ENCODE assay signal across 1 cellular context in the genomic region with DNA sequence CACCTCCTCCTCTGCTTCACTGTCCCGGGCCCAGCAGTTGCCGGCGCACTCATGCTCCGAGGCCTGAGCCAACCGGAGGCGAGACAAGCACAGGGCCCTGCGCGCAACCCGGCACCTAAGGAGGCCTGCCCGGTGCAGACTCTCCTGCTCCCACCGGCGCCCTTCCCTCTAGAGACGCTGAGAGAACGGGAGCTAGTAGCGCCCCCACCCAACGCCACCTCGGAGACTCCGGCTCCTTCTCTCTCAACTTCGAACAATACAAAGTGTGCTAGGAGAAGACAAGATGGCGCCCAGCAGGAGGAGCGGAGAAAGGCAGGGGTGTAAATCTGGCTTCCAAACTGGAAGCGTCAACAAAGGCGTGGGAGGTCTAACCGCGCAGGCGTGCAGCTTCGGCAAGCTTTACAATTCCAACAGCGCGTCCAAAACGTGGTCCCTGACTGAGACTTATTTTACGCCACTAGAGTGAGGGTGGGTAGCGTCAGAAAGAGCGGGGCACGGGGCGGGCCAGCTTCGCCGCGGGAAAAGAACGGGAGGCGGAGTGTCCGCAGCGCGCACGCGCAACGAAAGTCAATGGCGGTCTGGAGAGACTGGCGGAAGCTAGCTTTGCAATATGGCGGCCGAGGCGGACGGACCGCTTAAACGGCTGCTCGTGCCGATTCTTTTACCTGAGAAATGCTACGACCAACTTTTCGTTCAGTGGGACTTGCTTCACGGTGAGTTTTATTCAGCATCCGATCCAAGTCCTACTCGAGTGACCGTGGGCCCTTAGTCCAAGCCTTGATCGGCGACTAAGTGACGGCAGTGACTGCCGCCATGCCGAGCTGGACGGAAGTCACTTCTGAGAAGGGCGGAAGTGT.
A peak's percentile ranks its signal among the peaks of the same experiment; 100 is the strongest.
TF ChIP-seq lines count a peak whose summit lies in the region.

A gene (plus strand): TSS at position 600 of the 857 bp plus-strand sequence. CDS start 11 bp downstream, at position 611.

TF ChIP-seq in HepG2, 621 proteins besides CTCF, POLR2A, EP300 and RAD21 (continued from another document and continues in another):
- TF ChIP-seq, protein P1, sequence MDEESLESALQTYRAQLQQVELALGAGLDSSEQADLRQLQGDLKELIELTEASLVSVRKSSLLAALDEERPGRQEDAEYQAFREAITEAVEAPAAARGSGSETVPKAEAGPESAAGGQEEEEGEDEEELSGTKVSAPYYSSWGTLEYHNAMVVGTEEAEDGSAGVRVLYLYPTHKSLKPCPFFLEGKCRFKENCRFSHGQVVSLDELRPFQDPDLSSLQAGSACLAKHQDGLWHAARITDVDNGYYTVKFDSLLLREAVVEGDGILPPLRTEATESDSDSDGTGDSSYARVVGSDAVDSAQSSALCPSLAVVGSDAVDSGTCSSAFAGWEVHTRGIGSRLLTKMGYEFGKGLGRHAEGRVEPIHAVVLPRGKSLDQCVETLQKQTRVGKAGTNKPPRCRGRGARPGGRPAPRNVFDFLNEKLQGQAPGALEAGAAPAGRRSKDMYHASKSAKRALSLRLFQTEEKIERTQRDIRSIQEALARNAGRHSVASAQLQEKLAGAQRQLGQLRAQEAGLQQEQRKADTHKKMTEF (CRISPR knock-in tag; IDR thresholded peaks at IDR 0.05): peak; percentile 60
- TF ChIP-seq GABPA (IDR thresholded peaks at IDR 0.05; ENCODE audit: low read depth, low read length): peak; percentile 77
- peak; percentile 97 for TF ChIP-seq GABPA (CRISPR knock-in tag; IDR thresholded peaks at IDR 0.05; ENCODE audit: low read depth)
- TF ChIP-seq PCBP2 (optimal IDR thresholded peaks at IDR 0.05; ENCODE audit: low read depth, low read length, poor library complexity, severe bottlenecking): no peak
- no peak for TF ChIP-seq RCOR2 (CRISPR knock-in tag; IDR thresholded peaks at IDR 0.05)
- peak; percentile 75 for TF ChIP-seq TBX2 (CRISPR knock-in tag; IDR thresholded peaks at IDR 0.05; ENCODE audit: borderline replicate concordance)
- TF ChIP-seq SP1 (IDR thresholded peaks at IDR 0.05): no peak
- TF ChIP-seq SP1 (CRISPR knock-in tag; IDR thresholded peaks at IDR 0.05): peak; percentile 60; the same call in 1 of the 2 replicates
- TF ChIP-seq ZNF510 (CRISPR knock-in tag; IDR thresholded peaks at IDR 0.05; ENCODE audit: low read depth): 0 out of 2 replicates have a peak, but pooled peaks have one; percentile 35
- 0 out of 2 replicates have a peak, but pooled peaks have one; percentile 65 for TF ChIP-seq ZNF180 (CRISPR knock-in tag; IDR thresholded peaks at IDR 0.05; ENCODE audit: borderline replicate concordance, low read depth)
- TF ChIP-seq CREM (IDR thresholded peaks at IDR 0.05): peak; percentile 75; the same call in 1 of the 2 replicates
- TF ChIP-seq CREM (CRISPR knock-in tag; IDR thresholded peaks at IDR 0.05): no peak
- no peak for TF ChIP-seq KLF9 (CRISPR knock-in tag; IDR thresholded peaks at IDR 0.05; ENCODE audit: low read depth)
- peak; percentile 79 for TF ChIP-seq KLF6 (CRISPR knock-in tag; IDR thresholded peaks at IDR 0.05)
- peak; percentile 94 for TF ChIP-seq MIER3 (CRISPR knock-in tag; IDR thresholded peaks at IDR 0.05; ENCODE audit: borderline replicate concordance)
- TF ChIP-seq, protein P2, sequence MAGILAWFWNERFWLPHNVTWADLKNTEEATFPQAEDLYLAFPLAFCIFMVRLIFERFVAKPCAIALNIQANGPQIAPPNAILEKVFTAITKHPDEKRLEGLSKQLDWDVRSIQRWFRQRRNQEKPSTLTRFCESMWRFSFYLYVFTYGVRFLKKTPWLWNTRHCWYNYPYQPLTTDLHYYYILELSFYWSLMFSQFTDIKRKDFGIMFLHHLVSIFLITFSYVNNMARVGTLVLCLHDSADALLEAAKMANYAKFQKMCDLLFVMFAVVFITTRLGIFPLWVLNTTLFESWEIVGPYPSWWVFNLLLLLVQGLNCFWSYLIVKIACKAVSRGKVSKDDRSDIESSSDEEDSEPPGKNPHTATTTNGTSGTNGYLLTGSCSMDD (CRISPR knock-in tag; IDR thresholded peaks at IDR 0.05): no peak
- TF ChIP-seq POLR2G (IDR thresholded peaks at IDR 0.05; ENCODE audit: low read depth, low read length): peak; percentile 98
- no peak for TF ChIP-seq ZSCAN12 (CRISPR knock-in tag; IDR thresholded peaks at IDR 0.05)
- TF ChIP-seq ZNF713 (CRISPR knock-in tag; IDR thresholded peaks at IDR 0.05): no peak
- TF ChIP-seq GFI1 (CRISPR knock-in tag; IDR thresholded peaks at IDR 0.05; ENCODE audit: borderline replicate concordance): peak; percentile 59; the same call in 1 of the 2 replicates
- TF ChIP-seq, protein P3, sequence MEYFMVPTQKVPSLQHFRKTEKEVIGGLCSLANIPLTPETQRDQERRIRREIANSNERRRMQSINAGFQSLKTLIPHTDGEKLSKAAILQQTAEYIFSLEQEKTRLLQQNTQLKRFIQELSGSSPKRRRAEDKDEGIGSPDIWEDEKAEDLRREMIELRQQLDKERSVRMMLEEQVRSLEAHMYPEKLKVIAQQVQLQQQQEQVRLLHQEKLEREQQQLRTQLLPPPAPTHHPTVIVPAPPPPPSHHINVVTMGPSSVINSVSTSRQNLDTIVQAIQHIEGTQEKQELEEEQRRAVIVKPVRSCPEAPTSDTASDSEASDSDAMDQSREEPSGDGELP (IDR thresholded peaks at IDR 0.05; ENCODE audit: borderline replicate concordance, low read depth): 0 out of 2 replicates have a peak, but pooled peaks have one; percentile 0
- TF ChIP-seq ZNF124 (CRISPR knock-in tag; IDR thresholded peaks at IDR 0.05): no peak
- no peak for TF ChIP-seq ZBTB1 (CRISPR knock-in tag; IDR thresholded peaks at IDR 0.05; ENCODE audit: borderline replicate concordance)
- no peak for TF ChIP-seq ZFP1 (CRISPR knock-in tag; IDR thresholded peaks at IDR 0.05)
- peak; percentile 66; the same call in 1 of the 2 replicates for TF ChIP-seq NR2C2 (CRISPR knock-in tag; IDR thresholded peaks at IDR 0.05; ENCODE audit: borderline replicate concordance)
- TF ChIP-seq, protein P4, sequence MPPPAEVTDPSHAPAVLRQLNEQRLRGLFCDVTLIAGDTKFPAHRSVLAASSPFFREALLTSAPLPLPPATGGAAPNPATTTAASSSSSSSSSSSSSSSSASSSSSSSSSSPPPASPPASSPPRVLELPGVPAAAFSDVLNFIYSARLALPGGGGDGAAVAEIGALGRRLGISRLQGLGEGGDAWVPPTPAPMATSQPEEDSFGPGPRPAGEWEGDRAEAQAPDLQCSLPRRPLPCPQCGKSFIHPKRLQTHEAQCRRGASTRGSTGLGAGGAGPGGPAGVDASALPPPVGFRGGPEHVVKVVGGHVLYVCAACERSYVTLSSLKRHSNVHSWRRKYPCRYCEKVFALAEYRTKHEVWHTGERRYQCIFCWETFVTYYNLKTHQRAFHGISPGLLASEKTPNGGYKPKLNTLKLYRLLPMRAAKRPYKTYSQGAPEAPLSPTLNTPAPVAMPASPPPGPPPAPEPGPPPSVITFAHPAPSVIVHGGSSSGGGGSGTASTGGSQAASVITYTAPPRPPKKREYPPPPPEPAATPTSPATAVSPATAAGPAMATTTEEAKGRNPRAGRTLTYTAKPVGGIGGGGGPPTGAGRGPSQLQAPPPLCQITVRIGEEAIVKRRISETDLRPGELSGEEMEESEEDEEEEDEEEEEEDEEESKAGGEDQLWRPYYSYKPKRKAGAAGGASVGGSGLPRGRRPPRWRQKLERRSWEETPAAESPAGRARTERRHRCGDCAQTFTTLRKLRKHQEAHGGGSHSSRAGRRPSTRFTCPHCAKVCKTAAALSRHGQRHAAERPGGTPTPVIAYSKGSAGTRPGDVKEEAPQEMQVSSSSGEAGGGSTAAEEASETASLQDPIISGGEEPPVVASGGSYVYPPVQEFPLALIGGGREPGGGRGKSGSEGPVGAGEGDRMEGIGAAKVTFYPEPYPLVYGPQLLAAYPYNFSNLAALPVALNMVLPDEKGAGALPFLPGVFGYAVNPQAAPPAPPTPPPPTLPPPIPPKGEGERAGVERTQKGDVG (CRISPR knock-in tag; IDR thresholded peaks at IDR 0.05; ENCODE audit: borderline replicate concordance): peak; percentile 54; the same call in 1 of the 2 replicates
- peak; percentile 68 for TF ChIP-seq ZNF883 (CRISPR knock-in tag; IDR thresholded peaks at IDR 0.05; ENCODE audit: not compliant biosample characterization)
- TF ChIP-seq ZNF17 (CRISPR knock-in tag; IDR thresholded peaks at IDR 0.05): 0 out of 2 replicates have a peak, but pooled peaks have one; percentile 65
- TF ChIP-seq, protein P5, sequence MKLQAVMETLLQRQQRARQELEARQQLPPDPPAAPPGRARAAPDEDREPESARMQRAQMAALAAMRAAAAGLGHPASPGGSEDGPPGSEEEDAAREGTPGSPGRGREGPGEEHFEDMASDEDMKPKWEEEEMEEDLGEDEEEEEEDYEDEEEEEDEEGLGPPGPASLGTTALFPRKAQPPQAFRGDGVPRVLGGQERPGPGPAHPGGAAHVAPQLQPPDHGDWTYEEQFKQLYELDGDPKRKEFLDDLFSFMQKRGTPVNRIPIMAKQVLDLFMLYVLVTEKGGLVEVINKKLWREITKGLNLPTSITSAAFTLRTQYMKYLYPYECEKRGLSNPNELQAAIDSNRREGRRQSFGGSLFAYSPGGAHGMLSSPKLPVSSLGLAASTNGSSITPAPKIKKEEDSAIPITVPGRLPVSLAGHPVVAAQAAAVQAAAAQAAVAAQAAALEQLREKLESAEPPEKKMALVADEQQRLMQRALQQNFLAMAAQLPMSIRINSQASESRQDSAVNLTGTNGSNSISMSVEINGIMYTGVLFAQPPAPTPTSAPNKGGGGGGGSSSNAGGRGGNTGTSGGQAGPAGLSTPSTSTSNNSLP (IDR thresholded peaks at IDR 0.05; ENCODE audit: low read depth, low read length): no peak
- no peak; the same call in 1 of the 2 replicates for TF ChIP-seq ZNF589 (CRISPR knock-in tag; conservative IDR thresholded peaks at IDR 0.05)
- TF ChIP-seq ZNF136 (CRISPR knock-in tag; IDR thresholded peaks at IDR 0.05; ENCODE audit: low read depth): peak; percentile 78; the same call in 1 of the 2 replicates
- no peak for TF ChIP-seq TEAD3 (CRISPR knock-in tag; optimal IDR thresholded peaks at IDR 0.05; ENCODE audit: borderline replicate concordance)
- 0 out of 2 replicates have a peak, but pooled peaks have one; percentile 17 for TF ChIP-seq ZNF678 (CRISPR knock-in tag; IDR thresholded peaks at IDR 0.05)
- peak; percentile 90 for TF ChIP-seq ZNF747 (CRISPR knock-in tag; IDR thresholded peaks at IDR 0.05; ENCODE audit: borderline replicate concordance)
- peak; percentile 66; the same call in 1 of the 2 replicates for TF ChIP-seq EED (CRISPR knock-in tag; IDR thresholded peaks at IDR 0.05)
- peak; percentile 77; the same call in 1 of the 2 replicates for TF ChIP-seq ISX (CRISPR knock-in tag; conservative IDR thresholded peaks at IDR 0.05)
- peak; percentile 27; the same call in 1 of the 2 replicates for TF ChIP-seq ZSCAN31 (CRISPR knock-in tag; IDR thresholded peaks at IDR 0.05; ENCODE audit: low read depth)
- TF ChIP-seq PHB2 (IDR thresholded peaks at IDR 0.05; ENCODE audit: partially characterized antibody): no peak
- TF ChIP-seq FOXO1 (CRISPR knock-in tag; IDR thresholded peaks at IDR 0.05): 0 out of 2 replicates have a peak, but pooled peaks have one; percentile 21
- TF ChIP-seq ARNTL (CRISPR knock-in tag; IDR thresholded peaks at IDR 0.05): peak; percentile 44; the same call in 1 of the 2 replicates
- peak; percentile 34; the same call in 1 of the 2 replicates for TF ChIP-seq FOSL1 (CRISPR knock-in tag; IDR thresholded peaks at IDR 0.05; ENCODE audit: borderline replicate concordance)
- TF ChIP-seq FOXJ3 (CRISPR knock-in tag; IDR thresholded peaks at IDR 0.05; ENCODE audit: borderline replicate concordance): peak; percentile 72; the same call in 1 of the 2 replicates
- no peak for TF ChIP-seq ZNF382 (CRISPR knock-in tag; IDR thresholded peaks at IDR 0.05; ENCODE audit: borderline replicate concordance)
- TF ChIP-seq ZNF607 (CRISPR knock-in tag; IDR thresholded peaks at IDR 0.05; ENCODE audit: borderline replicate concordance): peak; percentile 87; the same call in 1 of the 2 replicates
- TF ChIP-seq, protein P6, sequence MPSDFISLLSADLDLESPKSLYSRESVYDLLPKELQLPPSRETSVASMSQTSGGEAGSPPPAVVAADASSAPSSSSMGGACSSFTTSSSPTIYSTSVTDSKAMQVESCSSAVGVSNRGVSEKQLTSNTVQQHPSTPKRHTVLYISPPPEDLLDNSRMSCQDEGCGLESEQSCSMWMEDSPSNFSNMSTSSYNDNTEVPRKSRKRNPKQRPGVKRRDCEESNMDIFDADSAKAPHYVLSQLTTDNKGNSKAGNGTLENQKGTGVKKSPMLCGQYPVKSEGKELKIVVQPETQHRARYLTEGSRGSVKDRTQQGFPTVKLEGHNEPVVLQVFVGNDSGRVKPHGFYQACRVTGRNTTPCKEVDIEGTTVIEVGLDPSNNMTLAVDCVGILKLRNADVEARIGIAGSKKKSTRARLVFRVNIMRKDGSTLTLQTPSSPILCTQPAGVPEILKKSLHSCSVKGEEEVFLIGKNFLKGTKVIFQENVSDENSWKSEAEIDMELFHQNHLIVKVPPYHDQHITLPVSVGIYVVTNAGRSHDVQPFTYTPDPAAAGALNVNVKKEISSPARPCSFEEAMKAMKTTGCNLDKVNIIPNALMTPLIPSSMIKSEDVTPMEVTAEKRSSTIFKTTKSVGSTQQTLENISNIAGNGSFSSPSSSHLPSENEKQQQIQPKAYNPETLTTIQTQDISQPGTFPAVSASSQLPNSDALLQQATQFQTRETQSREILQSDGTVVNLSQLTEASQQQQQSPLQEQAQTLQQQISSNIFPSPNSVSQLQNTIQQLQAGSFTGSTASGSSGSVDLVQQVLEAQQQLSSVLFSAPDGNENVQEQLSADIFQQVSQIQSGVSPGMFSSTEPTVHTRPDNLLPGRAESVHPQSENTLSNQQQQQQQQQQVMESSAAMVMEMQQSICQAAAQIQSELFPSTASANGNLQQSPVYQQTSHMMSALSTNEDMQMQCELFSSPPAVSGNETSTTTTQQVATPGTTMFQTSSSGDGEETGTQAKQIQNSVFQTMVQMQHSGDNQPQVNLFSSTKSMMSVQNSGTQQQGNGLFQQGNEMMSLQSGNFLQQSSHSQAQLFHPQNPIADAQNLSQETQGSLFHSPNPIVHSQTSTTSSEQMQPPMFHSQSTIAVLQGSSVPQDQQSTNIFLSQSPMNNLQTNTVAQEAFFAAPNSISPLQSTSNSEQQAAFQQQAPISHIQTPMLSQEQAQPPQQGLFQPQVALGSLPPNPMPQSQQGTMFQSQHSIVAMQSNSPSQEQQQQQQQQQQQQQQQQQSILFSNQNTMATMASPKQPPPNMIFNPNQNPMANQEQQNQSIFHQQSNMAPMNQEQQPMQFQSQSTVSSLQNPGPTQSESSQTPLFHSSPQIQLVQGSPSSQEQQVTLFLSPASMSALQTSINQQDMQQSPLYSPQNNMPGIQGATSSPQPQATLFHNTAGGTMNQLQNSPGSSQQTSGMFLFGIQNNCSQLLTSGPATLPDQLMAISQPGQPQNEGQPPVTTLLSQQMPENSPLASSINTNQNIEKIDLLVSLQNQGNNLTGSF (CRISPR knock-in tag; IDR thresholded peaks at IDR 0.05): peak; percentile 83
- TF ChIP-seq BRCA1 (CRISPR knock-in tag; IDR thresholded peaks at IDR 0.05): 0 out of 2 replicates have a peak, but pooled peaks have one; percentile 73
- TF ChIP-seq, protein P7, sequence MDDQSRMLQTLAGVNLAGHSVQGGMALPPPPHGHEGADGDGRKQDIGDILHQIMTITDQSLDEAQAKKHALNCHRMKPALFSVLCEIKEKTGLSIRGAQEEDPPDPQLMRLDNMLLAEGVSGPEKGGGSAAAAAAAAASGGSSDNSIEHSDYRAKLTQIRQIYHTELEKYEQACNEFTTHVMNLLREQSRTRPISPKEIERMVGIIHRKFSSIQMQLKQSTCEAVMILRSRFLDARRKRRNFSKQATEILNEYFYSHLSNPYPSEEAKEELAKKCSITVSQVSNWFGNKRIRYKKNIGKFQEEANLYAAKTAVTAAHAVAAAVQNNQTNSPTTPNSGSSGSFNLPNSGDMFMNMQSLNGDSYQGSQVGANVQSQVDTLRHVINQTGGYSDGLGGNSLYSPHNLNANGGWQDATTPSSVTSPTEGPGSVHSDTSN (CRISPR knock-in tag; IDR thresholded peaks at IDR 0.05; ENCODE audit: borderline replicate concordance): 0 out of 2 replicates have a peak, but pooled peaks have one; percentile 72
- TF ChIP-seq ZZZ3 (CRISPR knock-in tag; IDR thresholded peaks at IDR 0.05; ENCODE audit: borderline replicate concordance): 0 out of 2 replicates have a peak, but pooled peaks have one; percentile 50
